In the genomic region with DNA sequence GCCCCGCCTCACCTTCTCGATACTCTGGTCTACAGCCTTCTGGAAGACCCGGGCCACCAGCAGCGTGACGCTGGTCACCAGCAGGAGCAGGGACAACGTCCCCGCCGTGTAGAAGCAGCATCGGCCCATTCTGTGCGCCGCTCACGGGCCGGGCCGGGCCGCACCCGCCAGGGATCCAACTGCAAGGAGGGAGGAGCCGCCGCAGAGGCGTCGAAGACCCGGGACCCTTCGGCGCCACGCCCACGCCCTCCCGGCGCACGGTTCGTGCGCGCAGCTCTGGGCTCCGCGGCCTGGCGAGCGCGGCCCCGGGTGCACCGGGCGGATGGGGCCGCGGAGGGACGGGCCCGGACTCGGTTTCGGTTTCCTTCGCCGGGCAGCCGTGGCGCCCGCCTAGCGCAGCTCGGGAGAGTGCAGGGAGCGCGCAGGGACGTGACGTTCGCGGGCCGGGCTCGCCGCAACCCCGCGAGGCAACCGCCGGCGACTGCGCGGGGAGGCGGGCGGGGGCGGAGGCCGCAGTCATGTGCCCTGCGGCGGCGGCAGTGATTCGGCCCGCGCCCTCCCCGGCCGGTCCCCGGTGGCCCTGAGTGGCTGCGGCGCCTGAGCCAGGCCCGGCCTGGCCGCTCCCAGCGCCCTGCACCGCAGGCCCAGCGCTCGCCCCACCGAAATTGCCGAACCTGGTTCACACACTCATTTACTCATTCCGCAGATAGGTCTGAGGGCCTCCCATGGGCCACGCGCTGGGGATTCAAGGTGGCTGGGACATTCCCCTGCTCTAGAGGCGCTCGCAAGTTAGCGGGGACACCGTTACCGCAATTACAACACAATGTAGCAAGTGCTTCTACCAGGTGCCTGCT, we compare ENCODE assay signal across 1 cellular context.
A peak's percentile ranks its signal among the peaks of the same experiment; 100 is the strongest.
TF ChIP-seq lines count a peak whose summit lies in the region.

A gene with protein sequence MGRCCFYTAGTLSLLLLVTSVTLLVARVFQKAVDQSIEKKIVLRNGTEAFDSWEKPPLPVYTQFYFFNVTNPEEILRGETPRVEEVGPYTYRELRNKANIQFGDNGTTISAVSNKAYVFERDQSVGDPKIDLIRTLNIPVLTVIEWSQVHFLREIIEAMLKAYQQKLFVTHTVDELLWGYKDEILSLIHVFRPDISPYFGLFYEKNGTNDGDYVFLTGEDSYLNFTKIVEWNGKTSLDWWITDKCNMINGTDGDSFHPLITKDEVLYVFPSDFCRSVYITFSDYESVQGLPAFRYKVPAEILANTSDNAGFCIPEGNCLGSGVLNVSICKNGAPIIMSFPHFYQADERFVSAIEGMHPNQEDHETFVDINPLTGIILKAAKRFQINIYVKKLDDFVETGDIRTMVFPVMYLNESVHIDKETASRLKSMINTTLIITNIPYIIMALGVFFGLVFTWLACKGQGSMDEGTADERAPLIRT (minus strand): TSS at position 410 of the 854 bp plus-strand sequence. CDS start 281 bp downstream, at position 129.

TF ChIP-seq in K562, 482 proteins besides CTCF, POLR2A, EP300 and RAD21 (continued from another document and continues in another):
- no peak for TF ChIP-seq ZBTB40 (IDR thresholded peaks at IDR 0.05)
- TF ChIP-seq ZBTB40 (CRISPR knock-in tag; IDR thresholded peaks at IDR 0.05): no peak
- TF ChIP-seq ETV6 (IDR thresholded peaks at IDR 0.05; ENCODE audit: borderline replicate concordance in 1 of 2, low read depth in 2 of 2, low read length in 1 of 2): no peak
- TF ChIP-seq ETV6 (CRISPR knock-in tag; IDR thresholded peaks at IDR 0.05; ENCODE audit: borderline replicate concordance): no peak
- no peak for TF ChIP-seq DLX4 (CRISPR knock-in tag; IDR thresholded peaks at IDR 0.05)
- TF ChIP-seq SIN3B (IDR thresholded peaks at IDR 0.05; ENCODE audit: low read depth): peak; percentile 66; the same call in 1 of the 2 replicates
- TF ChIP-seq MEF2A (IDR thresholded peaks at IDR 0.05; ENCODE audit: control insufficient read depth, low read depth, low read length): no peak
- TF ChIP-seq TAF7 (tag; IDR thresholded peaks at IDR 0.05): no peak
- no peak for TF ChIP-seq FOXK1 (CRISPR knock-in tag; IDR thresholded peaks at IDR 0.05; ENCODE audit: borderline replicate concordance)
- no peak for TF ChIP-seq SRSF3 (IDR thresholded peaks at IDR 0.05; ENCODE audit: insufficient read depth, low read length)
- TF ChIP-seq CBX5 (IDR thresholded peaks at IDR 0.05; ENCODE audit: borderline replicate concordance, low read depth): no peak
- no peak for TF ChIP-seq XRCC3 (IDR thresholded peaks at IDR 0.05)
- TF ChIP-seq, protein P1, sequence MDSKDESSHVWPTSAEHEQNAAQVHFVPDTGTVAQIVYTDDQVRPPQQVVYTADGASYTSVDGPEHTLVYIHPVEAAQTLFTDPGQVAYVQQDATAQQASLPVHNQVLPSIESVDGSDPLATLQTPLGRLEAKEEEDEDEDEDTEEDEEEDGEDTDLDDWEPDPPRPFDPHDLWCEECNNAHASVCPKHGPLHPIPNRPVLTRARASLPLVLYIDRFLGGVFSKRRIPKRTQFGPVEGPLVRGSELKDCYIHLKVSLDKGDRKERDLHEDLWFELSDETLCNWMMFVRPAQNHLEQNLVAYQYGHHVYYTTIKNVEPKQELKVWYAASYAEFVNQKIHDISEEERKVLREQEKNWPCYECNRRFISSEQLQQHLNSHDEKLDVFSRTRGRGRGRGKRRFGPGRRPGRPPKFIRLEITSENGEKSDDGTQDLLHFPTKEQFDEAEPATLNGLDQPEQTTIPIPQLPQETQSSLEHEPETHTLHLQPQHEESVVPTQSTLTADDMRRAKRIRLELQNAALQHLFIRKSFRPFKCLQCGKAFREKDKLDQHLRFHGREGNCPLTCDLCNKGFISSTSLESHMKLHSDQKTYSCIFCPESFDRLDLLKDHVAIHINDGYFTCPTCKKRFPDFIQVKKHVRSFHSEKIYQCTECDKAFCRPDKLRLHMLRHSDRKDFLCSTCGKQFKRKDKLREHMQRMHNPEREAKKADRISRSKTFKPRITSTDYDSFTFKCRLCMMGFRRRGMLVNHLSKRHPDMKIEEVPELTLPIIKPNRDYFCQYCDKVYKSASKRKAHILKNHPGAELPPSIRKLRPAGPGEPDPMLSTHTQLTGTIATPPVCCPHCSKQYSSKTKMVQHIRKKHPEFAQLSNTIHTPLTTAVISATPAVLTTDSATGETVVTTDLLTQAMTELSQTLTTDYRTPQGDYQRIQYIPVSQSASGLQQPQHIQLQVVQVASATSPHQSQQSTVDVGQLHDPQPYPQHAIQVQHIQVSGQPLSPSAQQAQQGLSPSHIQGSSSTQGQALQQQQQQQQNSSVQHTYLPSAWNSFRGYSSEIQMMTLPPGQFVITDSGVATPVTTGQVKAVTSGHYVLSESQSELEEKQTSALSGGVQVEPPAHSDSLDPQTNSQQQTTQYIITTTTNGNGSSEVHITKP (IDR thresholded peaks at IDR 0.05; ENCODE audit: partially characterized antibody): no peak
- TF ChIP-seq GABPB2 (CRISPR knock-in tag; conservative IDR thresholded peaks at IDR 0.05): no peak
- no peak for TF ChIP-seq TFAM (CRISPR knock-in tag; conservative IDR thresholded peaks at IDR 0.05)
- TF ChIP-seq ZNF263 (CRISPR knock-in tag; IDR thresholded peaks at IDR 0.05; ENCODE audit: borderline replicate concordance): no peak
- no peak for TF ChIP-seq ZNF518B (CRISPR knock-in tag; IDR thresholded peaks at IDR 0.05)
- TF ChIP-seq ZC3H4 (CRISPR knock-in tag; IDR thresholded peaks at IDR 0.05; ENCODE audit: borderline replicate concordance): no peak
- TF ChIP-seq IRF2 (CRISPR knock-in tag; IDR thresholded peaks at IDR 0.05): peak; percentile 93
- TF ChIP-seq BRCA1 (IDR thresholded peaks at IDR 0.05): no peak
- TF ChIP-seq BRCA1 (CRISPR knock-in tag; IDR thresholded peaks at IDR 0.05): no peak
- no peak for TF ChIP-seq ZFP36 (IDR thresholded peaks at IDR 0.05; ENCODE audit: low read depth, low read length, partially characterized antibody)
- TF ChIP-seq ZEB2 (IDR thresholded peaks at IDR 0.05): no peak
- TF ChIP-seq SMARCE1 (IDR thresholded peaks at IDR 0.05): no peak
- no peak for TF ChIP-seq ETV1 (tag; conservative IDR thresholded peaks at IDR 0.05; ENCODE audit: low read depth)
- TF ChIP-seq, protein P2, sequence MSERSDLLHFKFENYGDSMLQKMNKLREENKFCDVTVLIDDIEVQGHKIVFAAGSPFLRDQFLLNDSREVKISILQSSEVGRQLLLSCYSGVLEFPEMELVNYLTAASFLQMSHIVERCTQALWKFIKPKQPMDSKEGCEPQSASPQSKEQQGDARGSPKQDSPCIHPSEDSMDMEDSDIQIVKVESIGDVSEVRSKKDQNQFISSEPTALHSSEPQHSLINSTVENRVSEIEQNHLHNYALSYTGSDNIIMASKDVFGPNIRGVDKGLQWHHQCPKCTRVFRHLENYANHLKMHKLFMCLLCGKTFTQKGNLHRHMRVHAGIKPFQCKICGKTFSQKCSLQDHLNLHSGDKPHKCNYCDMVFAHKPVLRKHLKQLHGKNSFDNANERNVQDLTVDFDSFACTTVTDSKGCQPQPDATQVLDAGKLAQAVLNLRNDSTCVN (CRISPR knock-in tag; IDR thresholded peaks at IDR 0.05): no peak
- TF ChIP-seq GATAD2B (IDR thresholded peaks at IDR 0.05; ENCODE audit: borderline replicate concordance): peak; percentile 89
- no peak for TF ChIP-seq EHMT2 (IDR thresholded peaks at IDR 0.05)
- TF ChIP-seq PTBP1 (IDR thresholded peaks at IDR 0.05; ENCODE audit: low read depth, low read length): no peak
- TF ChIP-seq ZNF274 (IDR thresholded peaks at IDR 0.05; ENCODE audit: borderline replicate concordance, low read depth, low read length): no peak
- TF ChIP-seq ZNF445 (CRISPR knock-in tag; IDR thresholded peaks at IDR 0.05; ENCODE audit: low read depth): no peak
- TF ChIP-seq ATF6 (CRISPR knock-in tag; IDR thresholded peaks at IDR 0.05): no peak
- TF ChIP-seq ZNF830 (CRISPR knock-in tag; IDR thresholded peaks at IDR 0.05): no peak
- no peak for TF ChIP-seq BMI1 (IDR thresholded peaks at IDR 0.05; ENCODE audit: low read length)
